Comparison of ENCODE assay signal across 25 cellular contexts in genomic region chr10:106181491-106181890, GRCh38.
DNase-seq lines count a peak whose midpoint lies in the region; ATAC-seq and TF ChIP-seq lines count a peak whose summit lies in the region.
"Had no signal": no experiment of that assay in that cellular context is flagged by ENCODE, and none has a peak within 500 bp of the region (broad histone marks: within the 10 kb centered on the region; RNA-seq: fewer than 3 reads in every experiment).

No MANE protein-coding gene starts in this region.

- no peak overlapping the region for H3K4me3 ChIP-seq in CD4-positive, alpha-beta memory T cell (ENCODE audit: low read length in 2 of 2)
- H3K4me3 ChIP-seq: ascending aorta, dorsolateral prefrontal cortex, gastrocnemius medialis, left ventricle myocardium inferior, smooth muscle cell had no signal

- peaks cover 0 to 9% (median 2%) of the 10 kb centered on the region in 8 donors for H3K9me3 Mint-ChIP-seq in CD4-positive, alpha-beta memory T cell
- H3K9me3 Mint-ChIP-seq: T-helper 1 cell treated with Interleukin-12 subunit alpha and Interleukin-12 subunit beta and Interleukin-4 antibody, amounts not matched to agents 30 μg/mL and 1 μg/mL, for 36 hours had no signal

- no peak for ATAC-seq in omental fat pad (ENCODE audit: low FRiP score)
- ATAC-seq: gastrocnemius medialis had no signal

- no peaks in the 10 kb centered on the region for H3K4me1 ChIP-seq in CD4-positive, alpha-beta memory T cell (ENCODE audit: insufficient read depth, low read length)
- H3K4me1 ChIP-seq: ascending aorta, gastrocnemius medialis, left ventricle myocardium inferior had no signal

- H3K27ac Mint-ChIP-seq in CD4-positive, alpha-beta memory T cell = no peak overlapping the region
- H3K27ac Mint-ChIP-seq: activated naive CD8-positive, alpha-beta T cell; T-helper 1 cell treated with Interleukin-12 subunit alpha and Interleukin-12 subunit beta and Interleukin-4 antibody, amounts not matched to agents 30 μg/mL and 1 μg/mL, for 36 hours had no signal

- no peaks in the 10 kb centered on the region for H3K4me1 Mint-ChIP-seq in CD4-positive, alpha-beta memory T cell
- H3K4me1 Mint-ChIP-seq: central memory CD8-positive, alpha-beta T cell had no signal

- POLR2A ChIA-PET in CD4-positive, alpha-beta memory T cell (lab: Charles Lee; ENCODE audit: partially characterized antibody) = no interaction called here

- H3K27me3 Mint-ChIP-seq in CD4-positive, alpha-beta memory T cell = no peaks in the 10 kb centered on the region
- H3K27me3 Mint-ChIP-seq: activated naive CD8-positive, alpha-beta T cell; central memory CD8-positive, alpha-beta T cell had no signal

- DNase-seq in GM03348 (ENCODE audit: low spot score) (peak; percentile 55), astrocyte of the hippocampus (ENCODE audit: low read depth, low spot score) (peak; percentile 11), fibroblast of the conjunctiva (ENCODE audit: low read depth) (peak; percentile 31), stromal cell of bone marrow (ENCODE audit: low read depth) (peak; percentile 22), omental fat pad (ENCODE audit: low spot score) (no peak)
- no peak for DNase-seq in CD4-positive, alpha-beta memory T cell
- DNase-seq in stimulated activated CD4-positive, alpha-beta T cell treated with anti-CD3 and anti-CD28 coated beads, Interleukin-2, amount 100 ng/mL, for 24 hours = no peak
- DNase-seq: activated CD4-positive, CD25-positive, alpha-beta regulatory T cell treated with anti-CD3 and anti-CD28 coated beads, Interleukin-2, amount 50 U/mL, for 72 hours; activated T-cell treated with anti-CD3 and anti-CD28 coated beads for 4 hours; dorsolateral prefrontal cortex; gastrocnemius medialis; hippocampal formation; left ventricle myocardium inferior; mesendoderm; NCI-H1694; NCI-H2171; NCI-H524; SK-N-SH; trophoblast cell had no signal

- no peak overlapping the region for H3K27ac ChIP-seq in CD4-positive, alpha-beta memory T cell (ENCODE audit: low read depth, low read length)
- H3K27ac ChIP-seq: ascending aorta, dorsolateral prefrontal cortex, gastrocnemius medialis, left ventricle myocardium inferior, neutrophil had no signal

- CTCF ChIA-PET in CD4-positive, alpha-beta memory T cell (lab: Charles Lee; ENCODE audit: partially characterized antibody) = no interaction called here

- intact Hi-C loops in CD4-positive, alpha-beta memory T cell (cut with micrococcal nuclease) = no loop called here

- H3K4me3 Mint-ChIP-seq in CD4-positive, alpha-beta memory T cell = no peak overlapping the region
- H3K4me3 Mint-ChIP-seq: activated naive CD8-positive, alpha-beta T cell; central memory CD8-positive, alpha-beta T cell; T-helper 1 cell treated with Interleukin-12 subunit alpha and Interleukin-12 subunit beta and Interleukin-4 antibody, amounts not matched to agents 30 μg/mL and 1 μg/mL, for 36 hours had no signal

- no peaks in the 10 kb centered on the region for H3K27me3 ChIP-seq in CD4-positive, alpha-beta memory T cell (ENCODE audit: insufficient read depth, low read length)
- H3K27me3 ChIP-seq: ascending aorta, dorsolateral prefrontal cortex, gastrocnemius medialis, neutrophil had no signal

- TF ChIP-seq CTCF in omental fat pad (IDR thresholded peaks at IDR 0.05) = no peak

- no peaks in the 10 kb centered on the region for H3K9me3 ChIP-seq in CD4-positive, alpha-beta memory T cell (ENCODE audit: control insufficient read depth in 1 of 2, low read length in 2 of 2)
- H3K9me3 ChIP-seq: ascending aorta, gastrocnemius medialis, left ventricle myocardium inferior, neutrophil, SK-N-SH had no signal

- H3K36me3 ChIP-seq in CD4-positive, alpha-beta memory T cell (ENCODE audit: insufficient read depth, low read length) = no peaks in the 10 kb centered on the region
- H3K36me3 ChIP-seq: ascending aorta, gastrocnemius medialis, left ventricle myocardium inferior, neutrophil had no signal

- H3K36me3 Mint-ChIP-seq in CD4-positive, alpha-beta memory T cell = no peaks in the 10 kb centered on the region
- H3K36me3 Mint-ChIP-seq: activated naive CD8-positive, alpha-beta T cell had no signal

Comparison
In these comparisons a context has a peak if more than half of its experiments do, and no peak if none do; other contexts are left out.
1. DNase-seq: peak in GM03348 (single experiment), astrocyte of the hippocampus (single experiment), fibroblast of the conjunctiva (single experiment) and stromal cell of bone marrow (single experiment); none in omental fat pad (single experiment), CD4-positive, alpha-beta memory T cell (0 of 5) and stimulated activated CD4-positive, alpha-beta T cell treated with anti-CD3 and anti-CD28 coated beads, Interleukin-2, amount 100 ng/mL, for 24 hours (0 of 2).